In the genomic region with DNA sequence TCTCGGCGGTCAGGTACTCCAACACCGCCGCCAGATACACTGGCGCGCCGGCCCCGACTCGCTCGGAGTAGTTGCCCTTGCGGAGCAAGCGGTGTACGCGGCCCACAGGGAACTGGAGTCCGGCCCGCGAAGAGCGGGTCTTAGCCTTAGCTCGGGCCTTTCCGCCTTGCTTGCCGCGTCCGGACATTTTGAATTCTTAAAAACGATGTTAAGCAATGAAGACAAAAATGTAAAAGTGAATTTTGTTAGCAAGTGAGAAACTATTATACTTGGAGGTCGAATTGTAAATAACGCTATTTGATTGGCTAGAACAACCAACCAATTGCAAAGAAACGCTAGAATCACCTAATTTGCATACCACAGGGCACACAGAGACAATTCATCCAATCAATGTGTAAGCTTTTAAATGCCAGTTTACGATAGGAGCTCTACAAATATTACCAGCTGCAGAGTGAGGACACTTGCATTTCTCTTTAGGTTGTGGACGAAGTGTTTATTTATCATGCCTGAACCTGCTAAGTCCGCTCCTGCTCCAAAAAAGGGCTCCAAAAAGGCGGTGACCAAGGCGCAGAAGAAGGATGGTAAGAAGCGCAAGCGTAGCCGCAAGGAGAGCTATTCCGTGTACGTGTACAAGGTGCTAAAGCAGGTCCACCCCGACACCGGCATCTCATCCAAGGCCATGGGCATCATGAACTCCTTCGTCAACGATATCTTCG, we compare ENCODE assay signal across 8 cellular contexts.
A peak's percentile ranks its signal among the peaks of the same experiment; 100 is the strongest.
DNase-seq lines count a peak whose midpoint lies in the region; ATAC-seq and TF ChIP-seq lines count a peak whose summit lies in the region.

No MANE protein-coding gene starts in this region.

- H3K4me3 ChIP-seq in left lung, result peak overlapping the region; percentile 53 to 69

- no peaks in the 10 kb centered on the region for H3K9me3 ChIP-seq in left lung

- no peak for TF ChIP-seq CTCF in left lung (IDR thresholded peaks at IDR 0.05)

- intact Hi-C loops in left lung (cut with DNase I), result no loop called here

- ATAC-seq in GM19324 (IDR thresholded peaks at IDR 0.05; ENCODE audit: low FRiP score, unreplicated experiment) (peak; percentile 64), HG03432 (IDR thresholded peaks at IDR 0.05; ENCODE audit: unreplicated experiment) (peak; percentile 53), left lung (peak; percentile 78)

- no peaks in the 10 kb centered on the region for H3K36me3 ChIP-seq in left lung

- peak overlapping the region; percentile 96 for H3K27ac ChIP-seq in left lung

- DNase-seq in CD1c-positive myeloid dendritic cell (ENCODE audit: extremely low spot score) (peak; percentile 96), NCI-H460 (ENCODE audit: extremely low read depth, low read depth) (peak; percentile 93), dermis microvascular lymphatic vessel endothelial cell (ENCODE audit: low read depth in 2 of 2) (peak; percentile 96 to 97), left lung (peak; percentile 74 to 94)
- DNase-seq in activated CD4-positive, alpha-beta T cell treated with anti-CD3 and anti-CD28 coated beads for 4 hours, result peak; percentile 39 to 63
- DNase-seq in stimulated activated CD4-positive, alpha-beta T cell treated with anti-CD3 and anti-CD28 coated beads, Interleukin-4, amount 100 ng/mL, for 1 hour, result peak; percentile 61

- peaks cover 6 to 62% of the 10 kb centered on the region in 2 donors for H3K4me1 ChIP-seq in left lung

- H3K27me3 ChIP-seq in left lung, result peaks cover 0 to 97% of the 10 kb centered on the region in 2 donors

Comparison
In these comparisons a context has a peak if more than half of its experiments do, and no peak if none do; other contexts are left out.
1. Peak in every context shown above with its lines: DNase-seq, ATAC-seq, H3K4me3 ChIP-seq and H3K27ac ChIP-seq.